In genomic region chr17:78571329-78571728, GRCh38 we compare ENCODE assay signal across 8 cellular contexts. TPM values are rescaled to one million over a fixed set of nuclear protein-coding genes. Genes with fewer than 3 reads are reported as not detected.
"Had no signal": no experiment of that assay in that cellular context is flagged by ENCODE, and none has a peak within 500 bp of the region (broad histone marks: within the 10 kb centered on the region; RNA-seq: fewer than 3 reads in every experiment).

No MANE protein-coding gene starts in this region.

- H3K4me1 ChIP-seq: HAP-1 had no signal

- H2AFZ ChIP-seq: GM23338 had no signal

- DNase-seq: HFFc6 had no signal

- H3K4me3 ChIP-seq: GM23338, HAP-1 had no signal

- H3K4me2 ChIP-seq: GM23338 had no signal

- H3K36me3 ChIP-seq: HAP-1 had no signal

- FAIRE-seq: H1, H54, HepG2 had no signal

- H3K9me3 ChIP-seq: HAP-1 had no signal

- H3K27ac ChIP-seq: HL-60 had no signal

RNA-seq across cellular contexts. Expression of gene DNAH17, which starts 5.9 kb away (rescaled TPM):
- total RNA-seq: HFFc6, HT1080 had no signal
